In genomic region chr12:14532152-14532551, GRCh38 we compare ENCODE assay signal across 23 cellular contexts. TPM values are rescaled to one million over a fixed set of nuclear protein-coding genes. Genes with fewer than 3 reads are reported as not detected.
DNase-seq lines count a peak whose midpoint lies in the region; ATAC-seq, FAIRE-seq and TF ChIP-seq lines count a peak whose summit lies in the region.
"Had no signal": no experiment of that assay in that cellular context is flagged by ENCODE, and none has a peak within 500 bp of the region (broad histone marks: within the 10 kb centered on the region; RNA-seq: fewer than 3 reads in every experiment).

No MANE protein-coding gene starts in this region.

- H3K9me3 ChIP-seq in astrocyte (ENCODE audit: insufficient read depth, low read depth, low read length) = no peaks in the 10 kb centered on the region
- no peaks in the 10 kb centered on the region for H3K9me3 ChIP-seq in endodermal cell (ENCODE audit: control insufficient read depth, low read length)
- no peaks in the 10 kb centered on the region for H3K9me3 ChIP-seq in neutrophil
- H3K9me3 ChIP-seq in left lung = no peaks in the 10 kb centered on the region
- H3K9me3 ChIP-seq: A549; BE2C; BLaER1 treated with 17β-estradiol and CSF1 and Interleukin-3, amounts not matched to agents 10 nM and 100 nM; HAP-1 had no signal

- H3K4me3 ChIP-seq in astrocyte (ENCODE audit: insufficient read depth, low read depth, low read length) (no peak overlapping the region), endodermal cell (ENCODE audit: low read length) (no peak overlapping the region), neutrophil (ENCODE audit: low read depth in 1 of 2, low read length in 1 of 2) (no peak overlapping the region), left lung (no peak overlapping the region)
- H3K4me3 ChIP-seq: A549; BLaER1 treated with 17β-estradiol and CSF1 and Interleukin-3, amounts not matched to agents 10 nM and 100 nM; GM23338; HAP-1 had no signal

- H3K27me3 Mint-ChIP-seq in CD14-positive monocyte (ENCODE audit: low read depth in 3 of 3) (peaks cover 0 to 2% (median 0%) of the 10 kb centered on the region in 3 donors), astrocyte (ENCODE audit: low read depth, unreplicated experiment) (no peaks in the 10 kb centered on the region), endodermal cell (ENCODE audit: insufficient read depth) (no peaks in the 10 kb centered on the region)

- H3K36me3 Mint-ChIP-seq in CD14-positive monocyte (peaks cover 92 to 95% of the 10 kb centered on the region in 2 donors), astrocyte (ENCODE audit: low read depth, unreplicated experiment) (no peaks in the 10 kb centered on the region), endodermal cell (ENCODE audit: low read depth) (peaks cover 23% of the 10 kb centered on the region)
- H3K36me3 Mint-ChIP-seq: CD4-positive, alpha-beta memory T cell had no signal

- no peaks in the 10 kb centered on the region for H3K79me2 ChIP-seq in astrocyte (ENCODE audit: insufficient read depth, low read length)

- FAIRE-seq in astrocyte (lab: Jason Lieb, UNC) = no peak
- FAIRE-seq: A549, G401.6, GM12892, H54 had no signal

- H3K9me3 Mint-ChIP-seq in CD14-positive monocyte (peaks cover 0 to 7% (median 0%) of the 10 kb centered on the region in 7 donors), astrocyte (ENCODE audit: unreplicated experiment) (no peaks in the 10 kb centered on the region), endodermal cell (no peaks in the 10 kb centered on the region)
- H3K9me3 Mint-ChIP-seq: GM23338 had no signal

- 92 to 98% methylated on average over 8 to 10 of the region's 10 CpGs for WGBS in endodermal cell (ENCODE audit: insufficient coverage in 1 of 2, insufficient read length in 1 of 2), 2 experiments

- no peak overlapping the region for H3K4me3 Mint-ChIP-seq in CD14-positive monocyte
- no peak overlapping the region for H3K4me3 Mint-ChIP-seq in astrocyte (ENCODE audit: unreplicated experiment)
- H3K4me3 Mint-ChIP-seq in endodermal cell = no peak overlapping the region
- H3K4me3 Mint-ChIP-seq: CD4-positive, alpha-beta memory T cell; GM23338 had no signal

- no peak overlapping the region for H2AFZ ChIP-seq in astrocyte (ENCODE audit: low read depth, low read length)
- H2AFZ ChIP-seq: GM23338 had no signal

- H3K27me3 ChIP-seq in astrocyte (ENCODE audit: insufficient read depth, low read length) = no peaks in the 10 kb centered on the region
- H3K27me3 ChIP-seq in endodermal cell (ENCODE audit: control insufficient read depth, insufficient read depth, low read length, poor library complexity, severe bottlenecking) = no peaks in the 10 kb centered on the region
- H3K27me3 ChIP-seq in neutrophil = no peaks in the 10 kb centered on the region
- no peaks in the 10 kb centered on the region for H3K27me3 ChIP-seq in left lung
- H3K27me3 ChIP-seq: BE2C; BLaER1 treated with 17β-estradiol and CSF1 and Interleukin-3, amounts not matched to agents 10 nM and 100 nM had no signal

- H3K27ac ChIP-seq in astrocyte (ENCODE audit: low read depth, low read length) (no peak overlapping the region), endodermal cell (ENCODE audit: low read depth, low read length) (no peak overlapping the region), neutrophil (peak overlapping the region; percentile 85), left lung (no peak overlapping the region)
- H3K27ac ChIP-seq: A549; BLaER1 treated with 17β-estradiol and CSF1 and Interleukin-3, amounts not matched to agents 10 nM and 100 nM had no signal

- H3K9ac ChIP-seq in astrocyte (ENCODE audit: low read length) (no peak overlapping the region), endodermal cell (ENCODE audit: extremely low read depth, low read length, poor library complexity, severe bottlenecking) (no peak overlapping the region)
- H3K9ac ChIP-seq: BLaER1 treated with 17β-estradiol and CSF1 and Interleukin-3, amounts not matched to agents 10 nM and 100 nM had no signal

- no peaks in the 10 kb centered on the region for H4K20me1 ChIP-seq in astrocyte (ENCODE audit: insufficient read depth, low read length)
- H4K20me1 ChIP-seq: BLaER1 treated with 17β-estradiol and CSF1 and Interleukin-3, amounts not matched to agents 10 nM and 100 nM had no signal

- H3K4me1 ChIP-seq in astrocyte (ENCODE audit: insufficient read depth, low read length) (no peaks in the 10 kb centered on the region), endodermal cell (ENCODE audit: control insufficient read depth, insufficient read depth, low read length) (peaks cover 9% of the 10 kb centered on the region), neutrophil (ENCODE audit: control insufficient read depth in 1 of 2, insufficient read depth in 1 of 2, low read depth in 1 of 2, low read length in 1 of 2) (peaks cover 23 to 28% of the 10 kb centered on the region in 2 experiments), left lung (no peaks in the 10 kb centered on the region)
- H3K4me1 ChIP-seq: A549; BE2C; BLaER1 treated with 17β-estradiol and CSF1 and Interleukin-3, amounts not matched to agents 10 nM and 100 nM; HAP-1 had no signal

- ATAC-seq in left lung (no peak), GM21360 (IDR thresholded peaks at IDR 0.05; ENCODE audit: unreplicated experiment) (no peak)
- ATAC-seq: A549 had no signal

- intact Hi-C loops in CD14-positive monocyte (cut with micrococcal nuclease) = no loop called here
- intact Hi-C loops in left lung (cut with DNase I) = no loop called here

- H3K4me2 ChIP-seq in astrocyte (ENCODE audit: low read length) = no peak overlapping the region
- H3K4me2 ChIP-seq: A549; BLaER1 treated with 17β-estradiol and CSF1 and Interleukin-3, amounts not matched to agents 10 nM and 100 nM; GM23338 had no signal

- H3K4me1 Mint-ChIP-seq in CD14-positive monocyte = no peaks in the 10 kb centered on the region
- no peaks in the 10 kb centered on the region for H3K4me1 Mint-ChIP-seq in astrocyte (ENCODE audit: low read depth, unreplicated experiment)
- peaks cover 25% of the 10 kb centered on the region for H3K4me1 Mint-ChIP-seq in endodermal cell
- H3K4me1 Mint-ChIP-seq: CD4-positive, alpha-beta memory T cell had no signal

- no peaks in the 10 kb centered on the region for H3K36me3 ChIP-seq in astrocyte (ENCODE audit: insufficient read depth, low read length)
- no peaks in the 10 kb centered on the region for H3K36me3 ChIP-seq in endodermal cell (ENCODE audit: control insufficient read depth, insufficient read depth, low read length)
- H3K36me3 ChIP-seq in neutrophil = peaks cover 58% of the 10 kb centered on the region
- peaks cover 0 to 56% of the 10 kb centered on the region in 2 donors for H3K36me3 ChIP-seq in left lung
- H3K36me3 ChIP-seq: BE2C; BLaER1 treated with 17β-estradiol and CSF1 and Interleukin-3, amounts not matched to agents 10 nM and 100 nM; HAP-1 had no signal

- no peak for TF ChIP-seq CTCF in CD14-positive monocyte (IDR thresholded peaks at IDR 0.05)
- TF ChIP-seq CTCF in astrocyte (IDR thresholded peaks at IDR 0.05; ENCODE audit: insufficient read depth, low read depth, low read length) = no peak
- TF ChIP-seq CTCF in endodermal cell (conservative IDR thresholded peaks at IDR 0.05) = no peak
- no peak for TF ChIP-seq CTCF in neutrophil (IDR thresholded peaks at IDR 0.05)
- no peak for TF ChIP-seq CTCF in left lung (IDR thresholded peaks at IDR 0.05)

- no peak for DNase-seq in CD14-positive monocyte (ENCODE audit: low spot score)
- no peak for DNase-seq in astrocyte (ENCODE audit: low read depth)
- no peak for DNase-seq in endodermal cell
- DNase-seq in left lung = no peak
- no peak for DNase-seq in cerebellar cortex (ENCODE audit: low spot score)
- DNase-seq: 8988T; ACHN; AML-193; BE2C; Calu3; CD4-positive, alpha-beta memory T cell; COR-L47; DMS153; DND-41 had no signal

- peak overlapping the region in 4 of 7 donors; percentile 3 to 36 (median 9) for H3K27ac Mint-ChIP-seq in CD14-positive monocyte
- H3K27ac Mint-ChIP-seq in astrocyte (ENCODE audit: unreplicated experiment) = peak overlapping the region; percentile 21
- H3K27ac Mint-ChIP-seq in endodermal cell = peak overlapping the region; percentile 69
- H3K27ac Mint-ChIP-seq: GM23338 had no signal

RNA-seq across cellular contexts. Expression of gene PLBD1, which starts 35.5 kb away (rescaled TPM):
- polyA plus RNA-seq in CD14-positive monocyte = 100 to 1,000 TPM; 543 to 876 TPM
- total RNA-seq in astrocyte = 0.57 and 1.1 TPM in 2 replicates
- total RNA-seq in endodermal cell = 10 to 100 TPM; 17.9 to 32.5 TPM
- polyA plus RNA-seq in endodermal cell (2013, experiment 1 of 2) = 4.9 TPM
- polyA plus RNA-seq in endodermal cell (2013, experiment 2 of 2) = 4.4 TPM
- total RNA-seq in left lung = 10 to 100 TPM; 29.3 to 44.8 TPM

Comparison
In these comparisons a context has a peak if more than half of its experiments do, and no peak if none do; other contexts are left out.
1. H3K27ac Mint-ChIP-seq: peak in every context shown above with its lines; median percentile 69 in endodermal cell; 21 in astrocyte; 9 in CD14-positive monocyte.